ENCODE assay signal across 20 cellular contexts in genomic region chr1:17930635-17931034, GRCh38.
"Had no signal": no experiment of that assay in that cellular context is flagged by ENCODE, and none has a peak within 500 bp of the region (broad histone marks: within the 10 kb centered on the region; RNA-seq: fewer than 3 reads in every experiment).

No MANE protein-coding gene starts in this region.

- H3K4me1 ChIP-seq: tibial artery, upper lobe of left lung, vagina had no signal

- DNase-seq: cortex of kidney; effector memory CD4-positive, alpha-beta T cell; immature natural killer cell; left colon; mammary epithelial cell; naive thymus-derived CD4-positive, alpha-beta T cell; nephron progenitor cell; small intestine; stimulated activated CD4-positive, alpha-beta T cell treated with anti-CD3 and anti-CD28 coated beads, Interleukin-4, amount 100 ng/mL, for 1 hour; stimulated activated CD8-positive, alpha-beta memory T cell treated with anti-CD3 and anti-CD28 coated beads, Interleukin-4, amount 100 ng/mL, for 48 hours; stimulated activated naive CD8-positive, alpha-beta T cell treated with anti-CD3 and anti-CD28 coated beads, Interleukin-15, Interleukin-2, amounts not matched to agents 100 U/mL and 50 U/mL, for 24 hours; tibial artery; upper lobe of left lung had no signal

- H3K36me3 ChIP-seq: suprapubic skin, tibial artery, upper lobe of left lung, vagina had no signal

- FAIRE-seq: endometrium, frontal cortex, keratinocyte, small intestine had no signal

- ATAC-seq: esophagus mucosa; left colon; naive thymus-derived CD4-positive, alpha-beta T cell; stimulated activated effector memory CD8-positive, alpha-beta T cell treated with anti-CD3 and anti-CD28 coated beads, Interleukin-12 subunit alpha, Interleukin-12 subunit beta, amount 100 ng/mL, for 72 hours; stimulated activated naive CD8-positive, alpha-beta T cell treated with anti-CD3 and anti-CD28 coated beads, Interleukin-15, Interleukin-2, amounts not matched to agents 100 U/mL and 50 U/mL, for 24 hours had no signal

- H3K4me3 ChIP-seq: suprapubic skin, tibial artery, upper lobe of left lung, vagina had no signal

- H3K9me3 ChIP-seq: suprapubic skin, upper lobe of left lung, vagina had no signal

- H3K27ac ChIP-seq: suprapubic skin, tibial artery, upper lobe of left lung, vagina had no signal

- H3K27me3 ChIP-seq: upper lobe of left lung, vagina had no signal
